Comparison of ENCODE assay signal across 20 cellular contexts in genomic region chr4:38456096-38456495, GRCh38.
DNase-seq lines count a peak whose midpoint lies in the region; ATAC-seq, FAIRE-seq and TF ChIP-seq lines count a peak whose summit lies in the region.
"Had no signal": no experiment of that assay in that cellular context is flagged by ENCODE, and none has a peak within 500 bp of the region (broad histone marks: within the 10 kb centered on the region; RNA-seq: fewer than 3 reads in every experiment).

No MANE protein-coding gene starts in this region.

- POLR2A ChIA-PET in A673 (lab: Charles Lee; ENCODE audit: low non-redundant PET): no interaction called here

- no peaks in the 10 kb centered on the region for H3K36me3 ChIP-seq in small intestine (ENCODE audit: control insufficient read depth in 2 of 2, insufficient read depth in 2 of 2, low read length in 2 of 2)
- H3K36me3 ChIP-seq in A673 (ENCODE audit: insufficient read depth, low read length, poor library complexity, severe bottlenecking): no peaks in the 10 kb centered on the region
- H3K36me3 ChIP-seq: gastroesophageal sphincter, prostate gland, sigmoid colon, uterus had no signal

- no peaks in the 10 kb centered on the region for H3K27me3 Mint-ChIP-seq in activated naive CD8-positive, alpha-beta T cell
- no peaks in the 10 kb centered on the region for H3K27me3 Mint-ChIP-seq in activated naive CD8-positive, alpha-beta T cell treated with anti-CD3 and anti-CD28 coated beads, Interleukin-2, amount 50 U/mL, for 24 hours
- H3K27me3 Mint-ChIP-seq in activated T-helper 2 cell treated with anti-CD3 and anti-CD28 coated beads, Interferon-gamma antibody, Interleukin-2, Interleukin-4, amounts not matched to agents 10 μg/mL and 5 μg/mL and 100 μg/mL, durations not matched to agents 14 hours and 24 hours and 36 hours (ENCODE audit: low read depth): peaks cover 12% of the 10 kb centered on the region

- intact Hi-C loops in activated T-helper 2 cell treated with anti-CD3 and anti-CD28 coated beads, Interferon-gamma antibody, Interleukin-2, Interleukin-4, amounts not matched to agents 10 μg/mL and 5 μg/mL and 100 μg/mL, durations not matched to agents 14 hours and 24 hours and 36 hours (cut with micrococcal nuclease): loop anchor here (5.0 to 10.0 kb wide), 3 partner anchors 51 to 321 kb away; no protein-coding TSS in a partner anchor
- intact Hi-C loops in A673 (cut with micrococcal nuclease; ENCODE audit: unreplicated experiment): no loop called here

- H3K27me3 ChIP-seq in small intestine (ENCODE audit: control insufficient read depth in 2 of 2, insufficient read depth in 2 of 2, low read length in 2 of 2) (no peaks in the 10 kb centered on the region), A673 (replicated peaks; ENCODE audit: insufficient read depth, low read depth, low read length, poor library complexity) (no peaks in the 10 kb centered on the region)
- H3K27me3 ChIP-seq: gastroesophageal sphincter, sigmoid colon, uterus had no signal

- WGBS in small intestine, 3 donors: 33 to 65% (median 36%) methylated on average over 1 of the region's 1 CpG

- BruUV-seq in A673 (replicated peaks; lab: Mats Ljungman, UMichigan): no TSS peak

- peak overlapping the region; percentile 44 for H3K4me3 Mint-ChIP-seq in activated naive CD8-positive, alpha-beta T cell
- no peak overlapping the region for H3K4me3 Mint-ChIP-seq in activated naive CD8-positive, alpha-beta T cell treated with anti-CD3 and anti-CD28 coated beads, Interleukin-2, amount 50 U/mL, for 24 hours
- H3K4me3 Mint-ChIP-seq in activated T-helper 2 cell treated with anti-CD3 and anti-CD28 coated beads, Interferon-gamma antibody, Interleukin-2, Interleukin-4, amounts not matched to agents 10 μg/mL and 5 μg/mL and 100 μg/mL, durations not matched to agents 14 hours and 24 hours and 36 hours (ENCODE audit: low read depth): no peak overlapping the region
- H3K4me3 Mint-ChIP-seq: memory B cell had no signal

- CTCF ChIA-PET in A673 (lab: Charles Lee): no interaction called here

- no peak overlapping the region for H3K27ac Mint-ChIP-seq in activated naive CD8-positive, alpha-beta T cell
- H3K27ac Mint-ChIP-seq in activated naive CD8-positive, alpha-beta T cell treated with anti-CD3 and anti-CD28 coated beads, Interleukin-2, amount 50 U/mL, for 24 hours: no peak overlapping the region
- peak overlapping the region; percentile 74 for H3K27ac Mint-ChIP-seq in activated T-helper 2 cell treated with anti-CD3 and anti-CD28 coated beads, Interferon-gamma antibody, Interleukin-2, Interleukin-4, amounts not matched to agents 10 μg/mL and 5 μg/mL and 100 μg/mL, durations not matched to agents 14 hours and 24 hours and 36 hours
- H3K27ac Mint-ChIP-seq: memory B cell had no signal

- no peak for ATAC-seq in activated naive CD8-positive, alpha-beta T cell treated with anti-CD3 and anti-CD28 coated beads, Interleukin-2, amount 50 U/mL, for 24 hours
- ATAC-seq: gastroesophageal sphincter had no signal

- H3K27ac ChIP-seq in small intestine (ENCODE audit: low read depth in 1 of 2, low read length in 1 of 2) (peak overlapping the region in 1 of 2 donors; percentile 34), A673 (ENCODE audit: low read depth, low read length, poor library complexity, severe bottlenecking) (no peak overlapping the region)
- H3K27ac ChIP-seq: gastroesophageal sphincter, prostate gland, sigmoid colon, uterus, VCaP had no signal

- peaks cover 47% of the 10 kb centered on the region for H3K4me1 Mint-ChIP-seq in activated naive CD8-positive, alpha-beta T cell (ENCODE audit: low read depth)
- peaks cover 42% of the 10 kb centered on the region for H3K4me1 Mint-ChIP-seq in activated naive CD8-positive, alpha-beta T cell treated with anti-CD3 and anti-CD28 coated beads, Interleukin-2, amount 50 U/mL, for 24 hours
- H3K4me1 Mint-ChIP-seq in activated T-helper 2 cell treated with anti-CD3 and anti-CD28 coated beads, Interferon-gamma antibody, Interleukin-2, Interleukin-4, amounts not matched to agents 10 μg/mL and 5 μg/mL and 100 μg/mL, durations not matched to agents 14 hours and 24 hours and 36 hours (ENCODE audit: low read depth): peaks cover 45% of the 10 kb centered on the region
- H3K4me1 Mint-ChIP-seq: memory B cell had no signal

- TF ChIP-seq CTCF in A673 (conservative IDR thresholded peaks at IDR 0.05; ENCODE audit: low read depth, low read length): no peak

- H3K9me3 Mint-ChIP-seq in activated naive CD8-positive, alpha-beta T cell (ENCODE audit: low read depth): no peaks in the 10 kb centered on the region
- no peaks in the 10 kb centered on the region for H3K9me3 Mint-ChIP-seq in activated naive CD8-positive, alpha-beta T cell treated with anti-CD3 and anti-CD28 coated beads, Interleukin-2, amount 50 U/mL, for 24 hours
- peaks cover 11% of the 10 kb centered on the region for H3K9me3 Mint-ChIP-seq in activated T-helper 2 cell treated with anti-CD3 and anti-CD28 coated beads, Interferon-gamma antibody, Interleukin-2, Interleukin-4, amounts not matched to agents 10 μg/mL and 5 μg/mL and 100 μg/mL, durations not matched to agents 14 hours and 24 hours and 36 hours
- H3K9me3 Mint-ChIP-seq: memory B cell had no signal

- no peak for FAIRE-seq in small intestine (lab: Jason Lieb, UNC)
- FAIRE-seq: endometrium had no signal

- no peak for DNase-seq in activated naive CD8-positive, alpha-beta T cell treated with anti-CD3 and anti-CD28 coated beads, Interleukin-2, amount 50 U/mL, for 24 hours
- peak; percentile 12 for DNase-seq in HT-29 (ENCODE audit: low spot score)
- DNase-seq in activated T-helper 2 cell treated with anti-CD3 and anti-CD28 coated beads, Interferon-gamma antibody, Interleukin-2, Interleukin-4, amounts not matched to agents 10 μg/mL and 5 μg/mL and 100 μg/mL, durations not matched to agents 14 hours and 24 hours and 36 hours (ENCODE audit: low spot score): no peak
- DNase-seq in small intestine: peak; percentile 44
- DNase-seq in A673 (ENCODE audit: low spot score): no peak
- DNase-seq in NCI-H2171 treated with DMSO at 0.1 percent for 48 hours (lab: John Stamatoyannopoulos, UW): no peak
- DNase-seq: DMS 273 treated with DMSO at 0.1 percent for 48 hours, hippocampal formation, NCI-H1694, NCI-H2227 treated with DMSO at 0.1 percent for 48 hours, NCI-H748 treated with DMSO at 0.1 percent for 48 hours, sigmoid colon, T-helper 17 cell, uterus had no signal

- H3K36me3 Mint-ChIP-seq in activated naive CD8-positive, alpha-beta T cell: peaks cover 8% of the 10 kb centered on the region
- H3K36me3 Mint-ChIP-seq in activated naive CD8-positive, alpha-beta T cell treated with anti-CD3 and anti-CD28 coated beads, Interleukin-2, amount 50 U/mL, for 24 hours (ENCODE audit: low read depth): no peaks in the 10 kb centered on the region
- H3K36me3 Mint-ChIP-seq in activated T-helper 2 cell treated with anti-CD3 and anti-CD28 coated beads, Interferon-gamma antibody, Interleukin-2, Interleukin-4, amounts not matched to agents 10 μg/mL and 5 μg/mL and 100 μg/mL, durations not matched to agents 14 hours and 24 hours and 36 hours (ENCODE audit: low read depth): peaks cover 13% of the 10 kb centered on the region

- H3K4me3 ChIP-seq in small intestine (ENCODE audit: low read depth in 1 of 2, low read length in 2 of 2): no peak overlapping the region
- no peak overlapping the region for H3K4me3 ChIP-seq in A673 (ENCODE audit: low read depth, low read length, poor library complexity, severe bottlenecking)
- H3K4me3 ChIP-seq: gastroesophageal sphincter, prostate gland, sigmoid colon, uterus had no signal

- H3K4me1 ChIP-seq in small intestine (ENCODE audit: control insufficient read depth in 2 of 2, insufficient read depth in 1 of 2, low read depth in 1 of 2, low read length in 1 of 2): peaks cover 0 to 2% of the 10 kb centered on the region in 2 donors
- H3K4me1 ChIP-seq in A673 (ENCODE audit: insufficient read depth, low read length, poor library complexity, severe bottlenecking): no peaks in the 10 kb centered on the region
- H3K4me1 ChIP-seq: gastroesophageal sphincter, prostate gland, sigmoid colon, uterus had no signal

- H3K9me3 ChIP-seq in small intestine (ENCODE audit: control insufficient read depth, low read depth) (no peaks in the 10 kb centered on the region), A673 (ENCODE audit: low read depth, low read length, poor library complexity, severe bottlenecking) (no peaks in the 10 kb centered on the region)
- H3K9me3 ChIP-seq: gastroesophageal sphincter, prostate gland, sigmoid colon, uterus had no signal

Comparison
In these comparisons a context has a peak if more than half of its experiments do, and no peak if none do; other contexts are left out.
1. DNase-seq: peak in HT-29 (single experiment) and small intestine (single experiment); none in activated naive CD8-positive, alpha-beta T cell treated with anti-CD3 and anti-CD28 coated beads, Interleukin-2, amount 50 U/mL, for 24 hours (single experiment), activated T-helper 2 cell treated with anti-CD3 and anti-CD28 coated beads, Interferon-gamma antibody, Interleukin-2, Interleukin-4, amounts not matched to agents 10 μg/mL and 5 μg/mL and 100 μg/mL, durations not matched to agents 14 hours and 24 hours and 36 hours (single experiment), A673 (single experiment) and NCI-H2171 treated with DMSO at 0.1 percent for 48 hours (single experiment).